ENCODE assay signal across 9 cellular contexts in the genomic region with DNA sequence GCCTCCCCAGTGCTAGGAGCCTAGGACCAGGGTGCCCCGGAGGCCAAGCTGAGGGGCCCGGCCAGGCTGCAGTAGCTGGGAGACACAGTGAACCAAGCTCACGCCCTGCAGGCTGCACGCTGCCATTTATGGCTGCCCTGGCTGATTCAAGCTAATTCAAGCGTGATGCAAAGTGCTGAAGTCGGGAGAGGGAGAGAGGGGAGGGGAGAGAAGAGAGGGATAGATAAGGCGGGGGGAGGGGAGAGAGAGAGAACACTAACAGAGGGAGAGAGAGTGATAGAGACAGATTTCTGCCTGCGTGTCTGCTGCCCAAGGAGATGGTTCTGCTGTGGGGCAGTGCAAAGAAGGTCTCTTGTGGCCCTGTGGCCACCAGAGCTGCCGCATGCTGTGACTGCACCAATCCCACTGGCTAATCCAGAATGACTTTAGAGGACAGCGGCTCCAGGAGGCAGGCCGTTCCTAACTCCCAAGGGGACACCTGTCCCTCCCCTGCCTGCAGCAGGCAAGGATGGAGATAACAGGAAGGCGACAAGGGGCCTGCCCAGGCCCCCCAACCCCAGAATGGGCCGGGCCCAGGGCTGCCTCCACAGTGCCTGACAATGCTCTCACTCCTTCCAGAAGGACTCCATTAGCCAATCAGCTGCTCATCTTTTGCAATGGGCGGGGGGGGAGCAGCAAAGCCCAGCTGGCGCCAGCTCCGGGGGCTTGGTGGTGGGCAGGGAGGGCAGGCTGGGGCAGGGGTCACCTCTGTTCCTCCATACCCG. TPM values are rescaled to one million over a fixed set of nuclear protein-coding genes. Genes with fewer than 3 reads are reported as not detected.
DNase-seq lines count a peak whose midpoint lies in the region; ATAC-seq and TF ChIP-seq lines count a peak whose summit lies in the region.
"Had no signal": no experiment of that assay in that cellular context is flagged by ENCODE, and none has a peak within 500 bp of the region (broad histone marks: within the 10 kb centered on the region; RNA-seq: fewer than 3 reads in every experiment).

No MANE protein-coding gene starts in this region.

- peak; percentile 21 for ATAC-seq in Right ventricle myocardium superior (ENCODE audit: poor library complexity)
- no peak for ATAC-seq in GM18498 (IDR thresholded peaks at IDR 0.05; ENCODE audit: unreplicated experiment)
- ATAC-seq in GM21390 (IDR thresholded peaks at IDR 0.05; ENCODE audit: unreplicated experiment): no peak
- no peak for ATAC-seq in GM19351 (IDR thresholded peaks at IDR 0.05; ENCODE audit: unreplicated experiment)

- TF ChIP-seq POLR2A in sigmoid colon (IDR thresholded peaks at IDR 0.05): no peak

- H3K4me3 ChIP-seq in HAP-1: no peak overlapping the region
- H3K4me3 ChIP-seq in SJCRH30: no peak overlapping the region
- peak overlapping the region in 2 of 4 donors; percentile 6 to 7 for H3K4me3 ChIP-seq in sigmoid colon

- no peak for TF ChIP-seq EP300 in sigmoid colon (IDR thresholded peaks at IDR 0.05)

- 74 to 76% methylated on average over 17 of the region's 17 CpGs for WGBS in sigmoid colon, 2 donors

- H3K9me3 ChIP-seq in HAP-1 (no peaks in the 10 kb centered on the region), SJCRH30 (replicated peaks) (no peaks in the 10 kb centered on the region), sigmoid colon (no peaks in the 10 kb centered on the region)

- H3K36me3 ChIP-seq in HAP-1 (replicated peaks): no peaks in the 10 kb centered on the region
- peaks cover 4% of the 10 kb centered on the region; the same call in 1 of the 2 replicates for H3K36me3 ChIP-seq in SJCRH30
- no peaks in the 10 kb centered on the region for H3K36me3 ChIP-seq in sigmoid colon

- peak overlapping the region; percentile 65 for H3K27ac ChIP-seq in SJCRH30
- peak overlapping the region; percentile 88 to 98 (median 95) for H3K27ac ChIP-seq in sigmoid colon

- intact Hi-C loops in Right ventricle myocardium superior (cut with DNase I) (no loop called here), sigmoid colon (cut with DNase I) (no loop called here)

- TF ChIP-seq CTCF in sigmoid colon (IDR thresholded peaks at IDR 0.05): no peak

- in situ Hi-C loops in HAP-1 (cut with MboI; ENCODE audit: low sequenced_read_pairs): no loop called here

- DNase-seq in HAP-1 (ENCODE audit: low spot score in 2 of 2): peak; percentile 22 to 62
- peak; percentile 52 to 70 for DNase-seq in SJCRH30
- DNase-seq in Right ventricle myocardium superior: peak; percentile 51
- no peak for DNase-seq in sigmoid colon
- no peak for DNase-seq in NCI-H1048 (lab: John Stamatoyannopoulos, UW)
- DNase-seq: activated CD8-positive, alpha-beta memory T cell treated with anti-CD3 and anti-CD28 coated beads, Interleukin-2, amount 50 U/mL, for 48 hours had no signal

- H3K4me1 ChIP-seq in HAP-1 (peaks cover 11% of the 10 kb centered on the region), SJCRH30 (peaks cover 41% of the 10 kb centered on the region), sigmoid colon (peaks cover 0 to 92% (median 88%) of the 10 kb centered on the region in 4 donors)

- H3K27me3 ChIP-seq in HAP-1 (ENCODE audit: low read depth): no peaks in the 10 kb centered on the region
- H3K27me3 ChIP-seq in SJCRH30: no peaks in the 10 kb centered on the region
- no peaks in the 10 kb centered on the region for H3K27me3 ChIP-seq in sigmoid colon

RNA-seq across cellular contexts. Expression of a gene that starts 12.9 kb away (rescaled TPM):
- total RNA-seq in SJCRH30 (2014; rRNA removed; shearing (Covaris generic)): 245 and 247 TPM in 2 replicates
- total RNA-seq in Right ventricle myocardium superior (336 TPM), sigmoid colon (100 to 1,000 TPM; 327 to 428 (median 348) TPM)
- 100 to 1,000 TPM in 1 of 3 donors, 10 to 100 TPM in 1, 1 to 10 TPM in 1; 8.3 to 109 (median 35.3) TPM for polyA plus RNA-seq in sigmoid colon

RNA-seq across cellular contexts. Expression of a gene that starts 28.5 kb away (rescaled TPM):
- 36.4 and 39.8 TPM in 2 replicates for total RNA-seq in SJCRH30 (2014; rRNA removed; shearing (Covaris generic))
- total RNA-seq in Right ventricle myocardium superior (63.1 TPM), sigmoid colon (10 to 100 TPM; 21.3 to 37.3 (median 28.9) TPM)
- 10 to 100 TPM; 24.0 to 28.9 (median 24.8) TPM for polyA plus RNA-seq in sigmoid colon

RNA-seq across cellular contexts. Expression of a gene that starts 28.8 kb away (rescaled TPM):
- 33.3 and 39.5 TPM in 2 replicates for total RNA-seq in SJCRH30 (2014; rRNA removed; shearing (Covaris generic))
- total RNA-seq in Right ventricle myocardium superior (19.0 TPM), sigmoid colon (10 to 100 TPM; 13.6 to 32.5 (median 20.8) TPM)
- polyA plus RNA-seq in sigmoid colon: 10 to 100 TPM; 25.7 to 34.8 (median 33.6) TPM

RNA-seq across cellular contexts. Expression of a gene that starts 39.2 kb away (rescaled TPM):
- 516 and 599 TPM in 2 replicates for total RNA-seq in SJCRH30 (2014; rRNA removed; shearing (Covaris generic))
- 61.2 TPM for total RNA-seq in Right ventricle myocardium superior
- 100 to 1,000 TPM; 123 to 229 (median 129) TPM for total RNA-seq in sigmoid colon
- 100 to 1,000 TPM in 2 of 3 donors, 10 to 100 TPM in 1; 87.9 to 187 (median 107) TPM for polyA plus RNA-seq in sigmoid colon

RNA-seq across cellular contexts. Expression of a gene that starts 40.0 kb away (rescaled TPM):
- total RNA-seq in SJCRH30 (2014; rRNA removed; shearing (Covaris generic)): 35.5 and 40.4 TPM in 2 replicates
- total RNA-seq in Right ventricle myocardium superior (23.3 TPM), sigmoid colon (10 to 100 TPM; 27.5 to 46.2 (median 41.7) TPM)
- 10 to 100 TPM in 1 of 3 donors, 1 to 10 TPM in 2; 6.6 to 22.1 (median 6.9) TPM for polyA plus RNA-seq in sigmoid colon

Comparison
In these comparisons a context has a peak if more than half of its experiments do, and no peak if none do; other contexts are left out.
1. DNase-seq: peak in HAP-1 (2 of 2), SJCRH30 (2 of 2) and Right ventricle myocardium superior (single experiment); none in sigmoid colon (single experiment) and NCI-H1048 (single experiment).